Comparison of ENCODE assay signal across 26 cellular contexts in genomic region chr9:123923377-123923776, GRCh38. TPM values are rescaled to one million over a fixed set of nuclear protein-coding genes. Genes with fewer than 3 reads are reported as not detected.
DNase-seq lines count a peak whose midpoint lies in the region; ATAC-seq and TF ChIP-seq lines count a peak whose summit lies in the region.
"Had no signal": no experiment of that assay in that cellular context is flagged by ENCODE, and none has a peak within 500 bp of the region (broad histone marks: within the 10 kb centered on the region; RNA-seq: fewer than 3 reads in every experiment).

No MANE protein-coding gene starts in this region.

- H3K27ac ChIP-seq in caudate nucleus (ENCODE audit: low read depth, low read length) (peak overlapping the region; percentile 9), hepatocyte (peak overlapping the region; percentile 64), osteoblast (ENCODE audit: low read depth, low read length) (no peak overlapping the region)
- H3K27ac ChIP-seq: GM23248, KMS-11, SJSA1 had no signal

- H3K4me1 Mint-ChIP-seq in Caco-2 (ENCODE audit: low read depth, unreplicated experiment): peaks cover 54% of the 10 kb centered on the region
- H3K4me1 Mint-ChIP-seq in activated CD8-positive, alpha-beta T cell treated with anti-CD3 and anti-CD28 coated beads, Interleukin-2, amount 10 ng/mL, durations not matched to agents 7 days and 5 days (ENCODE audit: low read depth): peaks cover 29% of the 10 kb centered on the region

- intact Hi-C loops in Caco-2 (cut with micrococcal nuclease; ENCODE audit: unreplicated experiment): no loop called here

- POLR2A ChIA-PET in Caco-2 (lab: Charles Lee): no interaction called here
- POLR2A ChIA-PET in activated CD8-positive, alpha-beta T cell treated with anti-CD3 and anti-CD28 coated beads, Interleukin-2, amount 10 ng/mL, durations not matched to agents 7 days and 5 days (lab: Charles Lee): no interaction called here

- H3K9me3 Mint-ChIP-seq in Caco-2 (ENCODE audit: unreplicated experiment): peaks cover 8% of the 10 kb centered on the region
- no peaks in the 10 kb centered on the region for H3K9me3 Mint-ChIP-seq in activated CD8-positive, alpha-beta T cell treated with anti-CD3 and anti-CD28 coated beads, Interleukin-2, amount 10 ng/mL, durations not matched to agents 7 days and 5 days (ENCODE audit: insufficient read depth)

- no peaks in the 10 kb centered on the region; the same call in 1 of the 2 replicates for H3K9me3 ChIP-seq in Caco-2
- no peaks in the 10 kb centered on the region for H3K9me3 ChIP-seq in hepatocyte (ENCODE audit: low read depth)
- H3K9me3 ChIP-seq in osteoblast (ENCODE audit: low read depth, low read length): no peaks in the 10 kb centered on the region
- H3K9me3 ChIP-seq: SJSA1 had no signal

- TF ChIP-seq CTCF in Caco-2 (IDR thresholded peaks at IDR 0.05; ENCODE audit: insufficient read depth in 1 of 2, low read depth in 1 of 2, low read length in 1 of 2, severe bottlenecking in 1 of 2, unreplicated experiment in 1 of 2) (no peak), hepatocyte (IDR thresholded peaks at IDR 0.05; ENCODE audit: poor library complexity) (no peak), osteoblast (IDR thresholded peaks at IDR 0.05; ENCODE audit: extremely low read depth, low read depth, low read length) (no peak)

- DNase-seq in Caco-2 (no peak), caudate nucleus (lab: John Stamatoyannopoulos, UW) (no peak), hepatocyte (ENCODE audit: low spot score) (no peak), osteoblast (ENCODE audit: insufficient read length, low spot score, missing footprints) (peak; percentile 44)
- no peak for DNase-seq in activated CD8-positive, alpha-beta T cell treated with anti-CD3 and anti-CD28 coated beads, Interleukin-2, amount 10 ng/mL, durations not matched to agents 7 days and 5 days
- DNase-seq: CD4-positive, CD25-positive, alpha-beta regulatory T cell; DMS53; GM23248; H9; HFFc6; NCI-H1092; NCI-H1417 treated with DMSO at 0.1 percent for 48 hours; NCI-H187; NCI-H2081 treated with DMSO at 0.1 percent for 48 hours; NCI-H2171; NCI-H226; NCI-H510A; NCI-H69; Right ventricle myocardium superior; RPMI8226 had no signal

- no TSS peak for BruUV-seq in Caco-2 (replicated peaks; lab: Mats Ljungman, UMichigan)

- H3K36me3 ChIP-seq in Caco-2 (ENCODE audit: control insufficient read depth, insufficient read depth, low read length) (no peaks in the 10 kb centered on the region), hepatocyte (replicated peaks; ENCODE audit: insufficient read depth, low read depth) (no peaks in the 10 kb centered on the region), osteoblast (ENCODE audit: insufficient read depth, low read length) (no peaks in the 10 kb centered on the region)
- H3K36me3 ChIP-seq: SJSA1 had no signal

- no peaks in the 10 kb centered on the region for H3K9me2 ChIP-seq in hepatocyte (replicated peaks; ENCODE audit: insufficient read depth)

- H3K4me3 Mint-ChIP-seq in Caco-2 (ENCODE audit: unreplicated experiment): peak overlapping the region; percentile 42
- H3K4me3 Mint-ChIP-seq in activated CD8-positive, alpha-beta T cell treated with anti-CD3 and anti-CD28 coated beads, Interleukin-2, amount 10 ng/mL, durations not matched to agents 7 days and 5 days: no peak overlapping the region
- H3K4me3 Mint-ChIP-seq: B cell, H9, HFFc6, IgD-negative memory B cell had no signal

- peaks cover 29% of the 10 kb centered on the region for H3K36me3 Mint-ChIP-seq in Caco-2 (ENCODE audit: insufficient read depth, unreplicated experiment)
- H3K36me3 Mint-ChIP-seq in activated CD8-positive, alpha-beta T cell treated with anti-CD3 and anti-CD28 coated beads, Interleukin-2, amount 10 ng/mL, durations not matched to agents 7 days and 5 days (ENCODE audit: low read depth): peaks cover 6% of the 10 kb centered on the region

- no peaks in the 10 kb centered on the region for H3K27me3 ChIP-seq in Caco-2 (replicated peaks; ENCODE audit: control insufficient read depth, insufficient read depth, low read length)
- no peaks in the 10 kb centered on the region for H3K27me3 ChIP-seq in hepatocyte
- no peaks in the 10 kb centered on the region for H3K27me3 ChIP-seq in osteoblast (ENCODE audit: insufficient read depth, low read length)
- H3K27me3 ChIP-seq: SJSA1 had no signal

- H3K4me2 ChIP-seq in hepatocyte (peak overlapping the region; percentile 5), osteoblast (ENCODE audit: insufficient read depth, low read length) (no peak overlapping the region)
- H3K4me2 ChIP-seq: KMS-11 had no signal

- no peak for ATAC-seq in HG03565 (IDR thresholded peaks at IDR 0.05; ENCODE audit: unreplicated experiment)
- ATAC-seq in activated CD8-positive, alpha-beta T cell treated with anti-CD3 and anti-CD28 coated beads, Interleukin-2, amount 10 ng/mL, durations not matched to agents 7 days and 5 days: no peak
- no peak for ATAC-seq in GM21526 (IDR thresholded peaks at IDR 0.05; ENCODE audit: low FRiP score, unreplicated experiment)

- no peak overlapping the region for H2AFZ ChIP-seq in hepatocyte
- no peak overlapping the region for H2AFZ ChIP-seq in osteoblast (ENCODE audit: low read length)
- H2AFZ ChIP-seq: GM23248 had no signal

- H3K27ac Mint-ChIP-seq in Caco-2 (ENCODE audit: unreplicated experiment): peak overlapping the region; percentile 63
- no peak overlapping the region for H3K27ac Mint-ChIP-seq in activated CD8-positive, alpha-beta T cell treated with anti-CD3 and anti-CD28 coated beads, Interleukin-2, amount 10 ng/mL, durations not matched to agents 7 days and 5 days
- H3K27ac Mint-ChIP-seq: B cell, H9, HFFc6, IgD-negative memory B cell had no signal

- H3K79me2 ChIP-seq in hepatocyte (peaks cover 73% of the 10 kb centered on the region), osteoblast (ENCODE audit: insufficient read depth, low read length) (peaks cover 27% of the 10 kb centered on the region)

- CTCF ChIA-PET in Caco-2 (lab: Charles Lee): no interaction called here
- CTCF ChIA-PET in activated CD8-positive, alpha-beta T cell treated with anti-CD3 and anti-CD28 coated beads, Interleukin-2, amount 10 ng/mL, durations not matched to agents 7 days and 5 days (lab: Charles Lee): no interaction called here

- 94% methylated on average over 4 of the region's 4 CpGs for WGBS in hepatocyte (ENCODE audit: low lambda C conversion rate, missing lambda C conversion rate)

- H3K4me3 ChIP-seq in Caco-2 (ENCODE audit: low read depth, low read length) (no peak overlapping the region), hepatocyte (no peak overlapping the region), osteoblast (ENCODE audit: insufficient read depth, low read length) (no peak overlapping the region)
- H3K4me3 ChIP-seq: GM23248, SJSA1 had no signal

- H3K4me1 ChIP-seq in Caco-2: peaks cover 65% of the 10 kb centered on the region
- H3K4me1 ChIP-seq in hepatocyte (ENCODE audit: insufficient read depth): peaks cover 43% of the 10 kb centered on the region
- H3K4me1 ChIP-seq in osteoblast (ENCODE audit: insufficient read depth, low read length): peaks cover 12% of the 10 kb centered on the region

- H4K20me1 ChIP-seq in hepatocyte (ENCODE audit: insufficient read depth, poor library complexity, severe bottlenecking): no peaks in the 10 kb centered on the region
- peaks cover 36% of the 10 kb centered on the region for H4K20me1 ChIP-seq in osteoblast (ENCODE audit: insufficient read depth, low read length)

- H3K27me3 Mint-ChIP-seq in Caco-2 (ENCODE audit: insufficient read depth, unreplicated experiment): no peaks in the 10 kb centered on the region
- no peaks in the 10 kb centered on the region for H3K27me3 Mint-ChIP-seq in activated CD8-positive, alpha-beta T cell treated with anti-CD3 and anti-CD28 coated beads, Interleukin-2, amount 10 ng/mL, durations not matched to agents 7 days and 5 days (ENCODE audit: low read depth)
- H3K27me3 Mint-ChIP-seq: B cell; CD4-positive, CD25-positive, alpha-beta regulatory T cell; IgD-negative memory B cell had no signal

RNA-seq across cellular contexts. Expression of gene DENND1A, which starts 6.5 kb away (rescaled TPM):
- total RNA-seq in Caco-2 (2022): 34.3 and 41.6 TPM in 2 replicates
- total RNA-seq in hepatocyte: 24.0 and 25.2 TPM in 2 replicates
- 28.0 and 28.9 TPM in 2 replicates for polyA plus RNA-seq in hepatocyte
- total RNA-seq in osteoblast: 14.1 and 15.9 TPM in 2 replicates
- total RNA-seq in activated CD8-positive, alpha-beta T cell treated with anti-CD3 and anti-CD28 coated beads, Interleukin-2, amount 10 ng/mL, durations not matched to agents 7 days and 5 days: 10 to 100 TPM; 13.0 to 15.5 TPM
